In the genomic region with DNA sequence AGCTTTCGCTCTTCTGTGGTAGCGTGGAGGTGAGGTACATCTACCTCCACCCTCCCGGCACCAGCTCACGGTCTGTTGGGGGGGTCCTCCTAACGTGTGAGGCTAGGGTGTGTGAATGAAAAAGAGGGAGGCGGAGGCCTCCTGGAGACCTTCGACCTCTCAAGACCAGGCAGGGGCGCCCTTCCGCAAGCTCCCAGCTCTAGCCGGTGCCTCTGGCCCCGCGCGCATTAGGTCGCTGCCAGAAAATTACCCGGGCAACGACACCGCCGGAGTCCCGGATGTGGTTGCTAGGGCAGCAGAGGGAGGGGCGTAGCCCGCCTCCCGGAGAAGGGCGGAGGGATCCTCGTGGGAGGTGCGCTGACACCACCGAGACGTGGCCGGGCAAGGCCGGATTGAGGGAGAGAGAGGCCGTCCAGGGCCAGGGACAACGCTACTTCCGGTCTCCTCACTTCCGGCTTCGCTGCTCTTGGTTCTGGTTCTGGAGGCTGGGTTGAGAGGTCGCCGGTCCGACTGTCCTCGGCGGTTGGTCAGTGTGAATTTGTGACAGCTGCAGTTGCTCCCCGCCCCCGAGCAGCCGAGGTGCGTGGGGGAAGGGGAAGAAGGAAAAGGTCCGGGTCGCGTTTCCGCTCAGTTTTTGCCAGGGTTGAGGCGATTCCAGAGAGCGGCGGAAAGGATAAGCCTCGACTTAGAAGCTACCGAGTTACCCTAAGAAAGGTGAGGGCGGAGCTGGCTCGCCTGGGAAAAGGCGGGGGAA, we compare ENCODE assay signal across 7 cellular contexts.
DNase-seq lines count a peak whose midpoint lies in the region; ATAC-seq and TF ChIP-seq lines count a peak whose summit lies in the region.

A gene with protein sequence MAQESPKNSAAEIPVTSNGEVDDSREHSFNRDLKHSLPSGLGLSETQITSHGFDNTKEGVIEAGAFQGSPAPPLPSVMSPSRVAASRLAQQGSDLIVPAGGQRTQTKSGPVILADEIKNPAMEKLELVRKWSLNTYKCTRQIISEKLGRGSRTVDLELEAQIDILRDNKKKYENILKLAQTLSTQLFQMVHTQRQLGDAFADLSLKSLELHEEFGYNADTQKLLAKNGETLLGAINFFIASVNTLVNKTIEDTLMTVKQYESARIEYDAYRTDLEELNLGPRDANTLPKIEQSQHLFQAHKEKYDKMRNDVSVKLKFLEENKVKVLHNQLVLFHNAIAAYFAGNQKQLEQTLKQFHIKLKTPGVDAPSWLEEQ (plus strand): TSS at position 442 of the 754 bp plus-strand sequence. CDS start 49,680 bp downstream, outside the sequence.
A gene (minus strand): TSS at position 218 of the 754 bp plus-strand sequence. CDS start 8,726 bp downstream, outside the sequence.

- TF ChIP-seq CTCF in astrocyte of the spinal cord (IDR thresholded peaks at IDR 0.05; ENCODE audit: low read depth, low read length) (peak; percentile 20), retinal pigment epithelial cell (conservative IDR thresholded peaks at IDR 0.05; ENCODE audit: low read depth, low read length) (peak; percentile 36)

- H3K4me3 ChIP-seq in astrocyte of the spinal cord (ENCODE audit: low read depth, low read length) = peak within 1 kb of the TSS; percentile 97
- H3K4me3 ChIP-seq in retinal pigment epithelial cell (ENCODE audit: low read length) = peak within 1 kb of the TSS; percentile 76

- peak; percentile 78 for TF ChIP-seq POLR2A in GM18505 (IDR thresholded peaks at IDR 0.05; ENCODE audit: borderline replicate concordance, extremely low read depth, insufficient read depth, insufficient read length)

- in situ Hi-C loops in astrocyte of the spinal cord (cut with HindIII; ENCODE audit: low sequenced_read_pairs) = no loop called here

- DNase-seq in NCI-H1930 (lab: John Stamatoyannopoulos, UW) (peak; percentile 95 to 96), T-helper 9 cell (peak; percentile 90), astrocyte of the spinal cord (ENCODE audit: low read depth, low spot score) (peak; percentile 97), hypothalamus (lab: John Stamatoyannopoulos, UW) (peak; percentile 81 to 100 (median 99)), retinal pigment epithelial cell (ENCODE audit: low read depth) (peak; percentile 87)

- ATAC-seq in GM18505 (IDR thresholded peaks at IDR 0.05; ENCODE audit: unreplicated experiment) (peak; percentile 94), HG02973 (IDR thresholded peaks at IDR 0.05; ENCODE audit: unreplicated experiment) (peak; percentile 92)

Comparison
In these comparisons a context has a peak if more than half of its experiments do, and no peak if none do; other contexts are left out.
1. Peak in every context shown above with its lines: DNase-seq, ATAC-seq and H3K4me3 ChIP-seq.